Comparison of ENCODE assay signal across 8 cellular contexts in the genomic region with DNA sequence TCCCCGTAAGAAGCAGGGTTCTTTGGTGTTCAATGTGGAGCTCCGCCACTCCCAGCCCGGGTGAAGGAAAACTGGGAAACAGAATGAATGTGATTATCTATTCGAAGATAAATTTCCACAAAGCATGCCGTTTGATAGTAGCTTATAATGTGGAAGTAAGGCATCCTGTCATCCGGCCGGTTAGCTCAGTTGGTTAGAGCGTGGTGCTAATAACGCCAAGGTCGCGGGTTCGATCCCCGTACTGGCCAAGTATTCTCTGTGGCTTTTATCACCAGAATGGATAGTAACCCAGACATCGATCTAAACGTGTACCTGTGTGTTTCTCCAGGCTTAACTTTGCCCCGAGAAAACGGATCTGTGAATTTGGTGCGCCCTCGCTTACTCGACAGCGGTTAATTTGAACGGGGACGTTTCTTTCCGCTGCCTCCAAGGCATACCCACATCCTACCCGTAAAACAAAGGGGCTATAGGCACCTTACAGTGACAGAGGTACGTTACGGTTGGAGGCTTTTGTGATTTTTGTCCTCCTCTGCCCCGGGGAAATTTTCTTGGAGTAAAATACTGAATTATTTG.
DNase-seq lines count a peak whose midpoint lies in the region; ATAC-seq and TF ChIP-seq lines count a peak whose summit lies in the region.

No MANE protein-coding gene starts in this region.

- ATAC-seq in GM18909 (IDR thresholded peaks at IDR 0.05; ENCODE audit: poor library complexity, unreplicated experiment) (peak; percentile 62), HG03439 (IDR thresholded peaks at IDR 0.05; ENCODE audit: unreplicated experiment) (peak; percentile 70), right lobe of liver (peak; percentile 78 to 94 (median 88))

- peak overlapping the region; percentile 77 for H3K4me3 ChIP-seq in AG04449 (ENCODE audit: low read depth, low read length)
- H3K4me3 ChIP-seq in coronary artery: peak overlapping the region; percentile 70
- H3K4me3 ChIP-seq in right lobe of liver: peak overlapping the region; percentile 20 to 31 (median 21)

- no peaks in the 10 kb centered on the region for H3K36me3 ChIP-seq in right lobe of liver

- H3K4me1 ChIP-seq in right lobe of liver: no peaks in the 10 kb centered on the region

- DNase-seq in AG04449 (ENCODE audit: low read depth, low spot score) (peak; percentile 78), NCI-H510A (lab: John Stamatoyannopoulos, UW) (peak; percentile 69), coronary artery (ENCODE audit: low spot score) (peak; percentile 75), right lobe of liver (peak in 2 of 3 donors; percentile 53 to 65)
- peak; percentile 75 for DNase-seq in activated CD4-positive, alpha-beta T cell treated with anti-CD3 and anti-CD28 coated beads for 1 hour
- DNase-seq in stimulated activated CD4-positive, alpha-beta T cell treated with anti-CD3 and anti-CD28 coated beads, Interleukin-4, amount 100 ng/mL, for 24 hours: peak; percentile 89

- TF ChIP-seq POLR2A in right lobe of liver (IDR thresholded peaks at IDR 0.05): no peak

- POLR2A ChIA-PET in AG04449 (lab: Yijun Ruan, JAX): interaction anchor here (1.5 kb wide), 1 partner anchor 20 kb away, joined by 4 read pairs; no protein-coding TSS in a partner anchor

- peaks cover 0 to 19% of the 10 kb centered on the region in 2 donors for H3K27me3 ChIP-seq in right lobe of liver

- CTCF ChIA-PET in AG04449 (lab: Yijun Ruan, JAX): interaction anchor here (0.9 to 1.9 kb wide), 11 partner anchors 10 to 527 kb away, joined by 3 to 10 read pairs (median 3); no protein-coding TSS in a partner anchor

- intact Hi-C loops in right lobe of liver (cut with DNase I): no loop called here

- WGBS in right lobe of liver (ENCODE audit: insufficient coverage, low coverage, low lambda C conversion rate, missing lambda C conversion rate): 3% methylated on average over 26 of the region's 28 CpGs

- peak overlapping the region in 1 of 2 donors; percentile 13 for H3K27ac ChIP-seq in coronary artery
- no peak overlapping the region for H3K27ac ChIP-seq in right lobe of liver

- TF ChIP-seq CTCF in AG04449 (IDR thresholded peaks at IDR 0.05; ENCODE audit: insufficient read depth, low read length, missing control alignments) (no peak), coronary artery (IDR thresholded peaks at IDR 0.05) (no peak), right lobe of liver (IDR thresholded peaks at IDR 0.05) (no peak)

- H3K9me3 ChIP-seq in right lobe of liver: no peaks in the 10 kb centered on the region

Comparison
In these comparisons a context has a peak if more than half of its experiments do, and no peak if none do; other contexts are left out.
1. H3K4me3 ChIP-seq: peak in every context shown above with its lines; median percentile 77 in AG04449; 70 in coronary artery; 21 in right lobe of liver.